Comparison of ENCODE assay signal across 19 cellular contexts in genomic region chr18:9619056-9619455, GRCh38. TPM values are rescaled to one million over a fixed set of nuclear protein-coding genes. Genes with fewer than 3 reads are reported as not detected.
DNase-seq lines count a peak whose midpoint lies in the region; ATAC-seq and TF ChIP-seq lines count a peak whose summit lies in the region.
"Had no signal": no experiment of that assay in that cellular context is flagged by ENCODE, and none has a peak within 500 bp of the region (broad histone marks: within the 10 kb centered on the region; RNA-seq: fewer than 3 reads in every experiment).

No MANE protein-coding gene starts in this region.

- H3K9me3 ChIP-seq in SJSA1 (replicated peaks) (no peaks in the 10 kb centered on the region), osteoblast (ENCODE audit: low read depth, low read length) (no peaks in the 10 kb centered on the region)
- H3K9me3 ChIP-seq: colonic mucosa, gastrocnemius medialis, prostate gland had no signal

- peak overlapping the region; percentile 70 for H3K27ac ChIP-seq in SJSA1
- peak overlapping the region; percentile 32 to 47 for H3K27ac ChIP-seq in coronary artery
- H3K27ac ChIP-seq in osteoblast (ENCODE audit: low read depth, low read length), result peak overlapping the region; percentile 76
- H3K27ac ChIP-seq: colonic mucosa, gastrocnemius medialis, prostate gland had no signal

- H3K4me1 ChIP-seq in SJSA1 (replicated peaks) (peaks cover 52% of the 10 kb centered on the region), osteoblast (ENCODE audit: insufficient read depth, low read length) (peaks cover 34% of the 10 kb centered on the region)
- H3K4me1 ChIP-seq: colonic mucosa, prostate gland had no signal

- H3K4me3 ChIP-seq in SJSA1, result no peak overlapping the region
- no peak overlapping the region for H3K4me3 ChIP-seq in coronary artery
- H3K4me3 ChIP-seq in osteoblast (ENCODE audit: insufficient read depth, low read length), result peak overlapping the region; percentile 21
- H3K4me3 ChIP-seq: colonic mucosa, gastrocnemius medialis, prostate gland had no signal

- H3K4me2 ChIP-seq in osteoblast (ENCODE audit: insufficient read depth, low read length), result peak overlapping the region; percentile 60

- no peaks in the 10 kb centered on the region for H4K20me1 ChIP-seq in osteoblast (ENCODE audit: insufficient read depth, low read length)

- no peaks in the 10 kb centered on the region for H3K79me2 ChIP-seq in osteoblast (ENCODE audit: insufficient read depth, low read length)

- TF ChIP-seq CTCF in coronary artery (IDR thresholded peaks at IDR 0.05) (no peak), osteoblast (IDR thresholded peaks at IDR 0.05; ENCODE audit: extremely low read depth, low read depth, low read length) (no peak)

- H3K27me3 ChIP-seq in SJSA1 (replicated peaks) (no peaks in the 10 kb centered on the region), osteoblast (ENCODE audit: insufficient read depth, low read length) (no peaks in the 10 kb centered on the region)
- H3K27me3 ChIP-seq: colonic mucosa, gastrocnemius medialis had no signal

- H3K36me3 ChIP-seq in SJSA1 (no peaks in the 10 kb centered on the region), osteoblast (ENCODE audit: insufficient read depth, low read length) (no peaks in the 10 kb centered on the region)
- H3K36me3 ChIP-seq: colonic mucosa, gastrocnemius medialis, prostate gland had no signal

- no peak for ATAC-seq in GM18511 (IDR thresholded peaks at IDR 0.05; ENCODE audit: unreplicated experiment)
- no peak for ATAC-seq in HG02642 (IDR thresholded peaks at IDR 0.05; ENCODE audit: poor library complexity, unreplicated experiment)
- ATAC-seq: gastrocnemius medialis, left cardiac atrium had no signal

- H2AFZ ChIP-seq in osteoblast (ENCODE audit: low read length), result peak overlapping the region; percentile 53

- DNase-seq in EH (ENCODE audit: low read depth), result peak; percentile 35
- DNase-seq in SJSA1 (ENCODE audit: low read depth in 1 of 2, low spot score in 2 of 2), result no peak
- no peak for DNase-seq in coronary artery (ENCODE audit: low spot score)
- DNase-seq in osteoblast (ENCODE audit: insufficient read length, low spot score, missing footprints), result no peak
- no peak for DNase-seq in foreskin melanocyte
- DNase-seq in NCI-H2196 (lab: John Stamatoyannopoulos, UW; ENCODE audit: unreplicated experiment), result no peak
- DNase-seq: activated CD4-positive, alpha-beta T cell treated with anti-CD3 and anti-CD28 coated beads, Interleukin-2, amount 50 U/mL, for 48 hours; activated T-cell treated with anti-CD3 and anti-CD28 coated beads for 4 hours; CD4-positive, alpha-beta T cell; colonic mucosa; gastrocnemius medialis; left cardiac atrium; NCI-H1092; NCI-H2029 treated with DMSO at 0.1 percent for 48 hours; NCI-H510A; Right ventricle myocardium superior had no signal

RNA-seq across cellular contexts. Expression of gene PPP4R1, which starts 4.7 kb away (rescaled TPM):
- 118 and 130 TPM in 2 replicates for total RNA-seq in SJSA1 (2014; rRNA removed; shearing (Covaris generic))
- total RNA-seq in osteoblast, result 138 and 143 TPM in 2 replicates
